ENCODE assay signal across 21 cellular contexts in the genomic region with DNA sequence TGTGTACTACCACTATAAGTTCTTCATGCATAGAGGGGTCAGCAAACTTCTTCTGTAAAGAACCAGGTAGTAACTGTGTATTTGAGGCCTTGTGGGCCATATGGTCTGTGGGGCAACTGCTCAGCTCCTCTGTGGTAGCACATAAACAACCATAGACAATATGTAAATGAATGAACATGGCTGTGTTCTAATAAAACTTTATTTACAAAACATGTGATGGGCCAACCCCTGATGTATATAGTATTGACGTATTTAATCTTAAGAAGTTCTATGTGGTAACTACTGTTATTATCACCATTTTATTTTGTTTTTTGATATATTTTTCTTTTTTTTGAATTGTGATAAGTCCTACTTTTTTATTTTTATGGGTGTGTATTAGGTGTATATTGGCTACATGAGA.
"Had no signal": no experiment of that assay in that cellular context is flagged by ENCODE, and none has a peak within 500 bp of the region (broad histone marks: within the 10 kb centered on the region; RNA-seq: fewer than 3 reads in every experiment).

No MANE protein-coding gene starts in this region.

- H3K27ac ChIP-seq: breast epithelium, coronary artery, PC-9, SK-N-MC had no signal

- ATAC-seq: activated T-cell treated with anti-CD3 and anti-CD28 coated beads, Interleukin-2, amount 50 U/mL, for 72 hours; T-cell had no signal

- H3K27me3 ChIP-seq: breast epithelium had no signal

- H3K27me3 Mint-ChIP-seq: activated CD4-positive, alpha-beta memory T cell treated with anti-CD3 and anti-CD28 coated beads for 36 hours; T-cell had no signal

- H3K4me3 ChIP-seq: breast epithelium, coronary artery, PC-9, SK-N-MC had no signal

- H3K9me3 ChIP-seq: breast epithelium had no signal

- H3K9me3 Mint-ChIP-seq: activated CD4-positive, alpha-beta memory T cell treated with anti-CD3 and anti-CD28 coated beads for 36 hours; activated naive CD4-positive, alpha-beta T cell treated with anti-CD3 and anti-CD28 coated beads, Interleukin-2, amount 50 U/mL, for 72 hours; activated T-cell treated with anti-CD3 and anti-CD28 coated beads, Interleukin-2, amount 50 U/mL, for 72 hours; T-cell had no signal

- H3K4me1 ChIP-seq: breast epithelium had no signal

- H3K36me3 ChIP-seq: breast epithelium had no signal

- DNase-seq: activated CD4-positive, alpha-beta memory T cell treated with anti-CD3 and anti-CD28 coated beads for 36 hours; activated CD4-positive, alpha-beta T cell treated with anti-CD3 and anti-CD28 coated beads for 48 hours; activated CD4-positive, CD25-positive, alpha-beta regulatory T cell treated with anti-CD3 and anti-CD28 coated beads, Interleukin-2, amount 50 U/mL, for 72 hours; activated CD8-positive, alpha-beta memory T cell treated with anti-CD3 and anti-CD28 coated beads for 24 hours; activated T-cell treated with anti-CD3 and anti-CD28 coated beads, Interleukin-2, amount 50 U/mL, for 72 hours; central memory CD4-positive, alpha-beta T cell; Karpas-422; MM.1S; NCI-H1105; NCI-H1436 treated with DMSO at 0.1 percent for 48 hours; NCI-H187 treated with DMSO at 0.1 percent for 48 hours; NCI-H2081 treated with DMSO at 0.1 percent for 48 hours; NCI-H446; NCI-H524; SIG-M5 had no signal

- H2AFZ ChIP-seq: PC-9 had no signal

- H3K4me2 ChIP-seq: PC-9 had no signal

- H3K27ac Mint-ChIP-seq: activated CD4-positive, alpha-beta memory T cell treated with anti-CD3 and anti-CD28 coated beads for 36 hours had no signal

- H3K4me3 Mint-ChIP-seq: activated CD4-positive, alpha-beta memory T cell treated with anti-CD3 and anti-CD28 coated beads for 36 hours had no signal
